Comparison of ENCODE assay signal across 8 cellular contexts in the genomic region with DNA sequence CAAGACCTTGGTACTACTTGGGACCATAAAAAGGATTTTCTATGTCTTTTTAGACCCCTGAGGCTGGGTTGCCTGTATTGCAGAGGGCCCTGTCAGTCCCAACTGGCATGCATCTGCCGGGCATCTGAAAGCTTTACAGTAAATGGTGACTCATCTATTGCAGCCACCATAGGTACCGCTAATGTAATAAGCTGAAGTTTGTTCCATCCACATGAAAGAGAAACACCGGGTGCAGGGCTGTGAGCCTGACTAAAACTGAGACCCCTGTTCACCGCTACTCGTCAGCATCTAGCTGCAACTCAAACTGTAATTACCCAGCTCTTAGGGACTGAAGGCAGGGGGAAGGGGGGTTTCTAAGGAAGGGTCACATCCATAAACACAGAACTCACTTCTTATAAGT. TPM values are rescaled to one million over a fixed set of nuclear protein-coding genes. Genes with fewer than 3 reads are reported as not detected.
DNase-seq lines count a peak whose midpoint lies in the region; ATAC-seq and TF ChIP-seq lines count a peak whose summit lies in the region.

No MANE protein-coding gene starts in this region.

- H3K4me2 ChIP-seq in mesenchymal stem cell (ENCODE audit: low read length, poor library complexity, severe bottlenecking) = no peak overlapping the region

- H4K8ac ChIP-seq in mesenchymal stem cell (ENCODE audit: low read length) = no peak overlapping the region

- no peak overlapping the region for H3K4me3 ChIP-seq in mesenchymal stem cell (ENCODE audit: insufficient read depth in 1 of 2, low read depth in 1 of 2, low read length in 2 of 2)
- no peak overlapping the region for H3K4me3 ChIP-seq in spleen
- no peak overlapping the region for H3K4me3 ChIP-seq in colonic mucosa

- intact Hi-C loops in spleen (cut with DNase I; ENCODE audit: low total_unique reads) = no loop called here
- intact Hi-C loops in colonic mucosa (cut with DNase I) = loop anchor here (10.0 kb wide), 1 partner anchor 87 kb away; no protein-coding TSS in a partner anchor

- TF ChIP-seq CTCF in spleen (IDR thresholded peaks at IDR 0.05 in 8 of 11, conservative IDR thresholded peaks at IDR 0.05 in 3 of 11) (no peak), colonic mucosa (IDR thresholded peaks at IDR 0.05) (no peak)

- H3K9ac ChIP-seq in mesenchymal stem cell (ENCODE audit: low read length) = no peak overlapping the region
- no peak overlapping the region for H3K9ac ChIP-seq in colonic mucosa (ENCODE audit: low read depth in 2 of 2, low read length in 2 of 2)

- no peak overlapping the region for H2BK12ac ChIP-seq in mesenchymal stem cell (ENCODE audit: low read length in 2 of 2)

- no peak overlapping the region for H2AK5ac ChIP-seq in mesenchymal stem cell (ENCODE audit: low read length, severe bottlenecking)

- no peak overlapping the region for H4K91ac ChIP-seq in mesenchymal stem cell (ENCODE audit: low read length)

- H3K27me3 ChIP-seq in mesenchymal stem cell (ENCODE audit: control insufficient read depth in 1 of 2, insufficient read depth in 1 of 2, low read length in 2 of 2) (no peaks in the 10 kb centered on the region), spleen (replicated peaks in 1 of 7) (no peaks in the 10 kb centered on the region), colonic mucosa (no peaks in the 10 kb centered on the region)

- peak overlapping the region in 1 of 2 experiments; percentile 50 for H3K18ac ChIP-seq in mesenchymal stem cell (ENCODE audit: low read depth in 1 of 2, low read length in 2 of 2)

- H2AFZ ChIP-seq in mesenchymal stem cell (ENCODE audit: low read depth, low read length) = no peak overlapping the region

- H3K4me1 ChIP-seq in mesenchymal stem cell (ENCODE audit: control insufficient read depth, insufficient read depth, low read depth, low read length) (peaks cover 20% of the 10 kb centered on the region), spleen (peaks cover 10 to 71% (median 46%) of the 10 kb centered on the region in 6 donors), colonic mucosa (peaks cover 11% of the 10 kb centered on the region)

- H2BK120ac ChIP-seq in mesenchymal stem cell (ENCODE audit: low read depth, low read length) = no peak overlapping the region

- H3K23ac ChIP-seq in mesenchymal stem cell (ENCODE audit: low read length in 2 of 2) = no peak overlapping the region

- no peak overlapping the region for H2BK5ac ChIP-seq in mesenchymal stem cell (ENCODE audit: low read depth, low read length, poor library complexity, severe bottlenecking)

- H3K14ac ChIP-seq in mesenchymal stem cell (ENCODE audit: low read length in 2 of 2) = no peak overlapping the region

- no peaks in the 10 kb centered on the region for H3K9me3 ChIP-seq in mesenchymal stem cell (ENCODE audit: control insufficient read depth, low read length)
- H3K9me3 ChIP-seq in spleen = no peaks in the 10 kb centered on the region
- no peaks in the 10 kb centered on the region for H3K9me3 ChIP-seq in colonic mucosa

- ATAC-seq in GM18909 (IDR thresholded peaks at IDR 0.05; ENCODE audit: poor library complexity, unreplicated experiment) (peak; percentile 78), HG03103 (IDR thresholded peaks at IDR 0.05; ENCODE audit: low read depth, unreplicated experiment) (peak; percentile 70)

- 6% methylated on average over 2 of the region's 5 CpGs for WGBS in mesenchymal stem cell
- WGBS in spleen, 5 donors = 45 to 62% (median 53%) methylated on average over 5 of the region's 5 CpGs

- H2BK15ac ChIP-seq in mesenchymal stem cell (ENCODE audit: low read depth, poor library complexity, severe bottlenecking) = no peak overlapping the region

- no peak for TF ChIP-seq POLR2A in spleen (IDR thresholded peaks at IDR 0.05)

- H3K79me1 ChIP-seq in mesenchymal stem cell (replicated peaks; ENCODE audit: low read length, poor library complexity, severe bottlenecking) = peaks cover 60% of the 10 kb centered on the region

- H3K36me3 ChIP-seq in mesenchymal stem cell (ENCODE audit: control insufficient read depth in 1 of 2, insufficient read depth in 2 of 2, low read depth in 1 of 2, low read length in 2 of 2) (peaks cover 0 to 6% of the 10 kb centered on the region in 2 experiments), spleen (no peaks in the 10 kb centered on the region), colonic mucosa (no peaks in the 10 kb centered on the region)

- no peak overlapping the region for H3K4ac ChIP-seq in mesenchymal stem cell (ENCODE audit: low read depth in 1 of 2, low read length in 2 of 2)

- DNase-seq in activated CD8-positive, alpha-beta memory T cell treated with anti-CD3 and anti-CD28 coated beads for 24 hours = peak; percentile 76
- DNase-seq in mesenchymal stem cell (peak; percentile 71), spleen (no peak), AG08395 (ENCODE audit: low spot score) (no peak), colonic mucosa (no peak), hippocampal formation (lab: John Stamatoyannopoulos, UW) (no peak)

- H3K27ac ChIP-seq in mesenchymal stem cell (ENCODE audit: low read length, poor library complexity, severe bottlenecking) (no peak overlapping the region), spleen (peak overlapping the region in 3 of 8 donors; percentile 34 to 65 (median 49)), colonic mucosa (no peak overlapping the region)

RNA-seq across cellular contexts. Expression of a gene that starts 49.5 kb away (rescaled TPM):
- 8.3 TPM for polyA plus RNA-seq in mesenchymal stem cell (2013, experiment 1 of 2)
- 7.9 TPM for polyA plus RNA-seq in mesenchymal stem cell (2013, experiment 2 of 2)
- total RNA-seq in spleen = 10 to 100 TPM in 6 of 7 donors, 1 to 10 TPM in 1; 8.4 to 16.9 (median 14.3) TPM
- polyA plus RNA-seq in spleen = 1 to 10 TPM; 1.5 to 3.0 (median 2.0) TPM
- 1 to 10 TPM; 3.5 to 3.8 TPM for total RNA-seq in colonic mucosa

Comparison
In these comparisons a context has a peak if more than half of its experiments do, and no peak if none do; other contexts are left out.
1. DNase-seq: peak in activated CD8-positive, alpha-beta memory T cell treated with anti-CD3 and anti-CD28 coated beads for 24 hours (single experiment) and mesenchymal stem cell (single experiment); none in spleen (single experiment), AG08395 (single experiment), colonic mucosa (single experiment) and hippocampal formation (0 of 2).